1 cellular context compared by ENCODE assay signal in the genomic region with DNA sequence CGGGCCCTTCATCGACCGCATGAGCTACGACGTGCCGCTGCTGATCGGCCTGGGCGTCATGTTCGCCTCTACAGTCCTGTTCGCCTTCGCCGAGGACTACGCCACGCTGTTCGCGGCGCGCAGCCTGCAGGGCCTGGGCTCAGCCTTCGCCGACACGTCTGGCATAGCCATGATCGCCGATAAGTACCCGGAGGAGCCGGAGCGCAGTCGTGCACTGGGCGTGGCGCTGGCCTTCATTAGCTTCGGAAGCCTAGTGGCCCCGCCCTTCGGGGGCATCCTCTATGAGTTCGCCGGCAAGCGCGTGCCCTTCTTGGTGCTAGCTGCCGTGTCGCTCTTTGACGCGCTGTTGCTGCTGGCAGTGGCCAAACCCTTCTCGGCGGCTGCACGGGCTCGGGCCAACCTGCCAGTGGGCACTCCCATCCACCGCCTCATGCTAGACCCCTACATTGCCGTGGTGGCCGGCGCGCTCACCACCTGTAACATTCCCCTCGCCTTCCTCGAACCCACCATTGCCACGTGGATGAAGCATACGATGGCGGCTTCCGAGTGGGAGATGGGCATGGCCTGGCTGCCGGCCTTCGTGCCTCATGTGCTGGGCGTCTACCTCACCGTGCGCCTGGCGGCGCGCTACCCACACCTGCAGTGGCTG.
TF ChIP-seq lines count a peak whose summit lies in the region.

No MANE protein-coding gene starts in this region.

TF ChIP-seq in WTC11, 78 proteins besides CTCF, POLR2A, EP300 and RAD21 (continued from another document and continues in another):
- TF ChIP-seq, protein P1, sequence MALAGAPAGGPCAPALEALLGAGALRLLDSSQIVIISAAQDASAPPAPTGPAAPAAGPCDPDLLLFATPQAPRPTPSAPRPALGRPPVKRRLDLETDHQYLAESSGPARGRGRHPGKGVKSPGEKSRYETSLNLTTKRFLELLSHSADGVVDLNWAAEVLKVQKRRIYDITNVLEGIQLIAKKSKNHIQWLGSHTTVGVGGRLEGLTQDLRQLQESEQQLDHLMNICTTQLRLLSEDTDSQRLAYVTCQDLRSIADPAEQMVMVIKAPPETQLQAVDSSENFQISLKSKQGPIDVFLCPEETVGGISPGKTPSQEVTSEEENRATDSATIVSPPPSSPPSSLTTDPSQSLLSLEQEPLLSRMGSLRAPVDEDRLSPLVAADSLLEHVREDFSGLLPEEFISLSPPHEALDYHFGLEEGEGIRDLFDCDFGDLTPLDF (CRISPR knock-in tag; IDR thresholded peaks at IDR 0.05), result no peak
- TF ChIP-seq NR1H2 (CRISPR knock-in tag; IDR thresholded peaks at IDR 0.05) (no peak), ZNF396 (CRISPR knock-in tag; IDR thresholded peaks at IDR 0.05; ENCODE audit: borderline replicate concordance) (no peak), JUN (CRISPR knock-in tag; IDR thresholded peaks at IDR 0.05) (no peak), ATF1 (CRISPR knock-in tag; IDR thresholded peaks at IDR 0.05) (no peak), MYBL2 (CRISPR knock-in tag; IDR thresholded peaks at IDR 0.05) (0 out of 2 replicates have a peak, but pooled peaks have one; percentile 43), TEAD4 (CRISPR knock-in tag; IDR thresholded peaks at IDR 0.05) (no peak), PRRX2 (CRISPR knock-in tag; IDR thresholded peaks at IDR 0.05) (no peak), TCF7 (CRISPR knock-in tag; IDR thresholded peaks at IDR 0.05; ENCODE audit: low read depth) (no peak), SMAD3 (CRISPR knock-in tag; IDR thresholded peaks at IDR 0.05; ENCODE audit: borderline replicate concordance) (no peak), ZNF138 (CRISPR knock-in tag; conservative IDR thresholded peaks at IDR 0.05) (no peak), RORB (CRISPR knock-in tag; IDR thresholded peaks at IDR 0.05) (no peak), SMAD4 (CRISPR knock-in tag; IDR thresholded peaks at IDR 0.05) (no peak; the same call in 1 of the 2 replicates), ELF4 (CRISPR knock-in tag; IDR thresholded peaks at IDR 0.05; ENCODE audit: low read depth) (no peak), EMX1 (CRISPR knock-in tag; IDR thresholded peaks at IDR 0.05) (no peak), ETV6 (CRISPR knock-in tag; IDR thresholded peaks at IDR 0.05) (no peak), NR3C1 (CRISPR knock-in tag; conservative IDR thresholded peaks at IDR 0.05; ENCODE audit: low read depth) (0 out of 2 replicates have a peak, but pooled peaks have one; percentile 13), ZNF263 (CRISPR knock-in tag; IDR thresholded peaks at IDR 0.05; ENCODE audit: low read depth) (no peak), ZNF416 (CRISPR knock-in tag; IDR thresholded peaks at IDR 0.05) (no peak), ZNF671 (CRISPR knock-in tag; IDR thresholded peaks at IDR 0.05) (no peak), SOX15 (CRISPR knock-in tag; IDR thresholded peaks at IDR 0.05) (no peak)
- TF ChIP-seq, protein P2, sequence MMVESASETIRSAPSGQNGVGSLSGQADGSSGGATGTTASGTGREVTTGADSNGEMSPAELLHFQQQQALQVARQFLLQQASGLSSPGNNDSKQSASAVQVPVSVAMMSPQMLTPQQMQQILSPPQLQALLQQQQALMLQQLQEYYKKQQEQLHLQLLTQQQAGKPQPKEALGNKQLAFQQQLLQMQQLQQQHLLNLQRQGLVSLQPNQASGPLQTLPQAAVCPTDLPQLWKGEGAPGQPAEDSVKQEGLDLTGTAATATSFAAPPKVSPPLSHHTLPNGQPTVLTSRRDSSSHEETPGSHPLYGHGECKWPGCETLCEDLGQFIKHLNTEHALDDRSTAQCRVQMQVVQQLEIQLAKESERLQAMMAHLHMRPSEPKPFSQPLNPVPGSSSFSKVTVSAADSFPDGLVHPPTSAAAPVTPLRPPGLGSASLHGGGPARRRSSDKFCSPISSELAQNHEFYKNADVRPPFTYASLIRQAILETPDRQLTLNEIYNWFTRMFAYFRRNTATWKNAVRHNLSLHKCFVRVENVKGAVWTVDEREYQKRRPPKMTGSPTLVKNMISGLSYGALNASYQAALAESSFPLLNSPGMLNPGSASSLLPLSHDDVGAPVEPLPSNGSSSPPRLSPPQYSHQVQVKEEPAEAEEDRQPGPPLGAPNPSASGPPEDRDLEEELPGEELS (CRISPR knock-in tag; IDR thresholded peaks at IDR 0.05), result peak; percentile 24
- TF ChIP-seq, protein P3, sequence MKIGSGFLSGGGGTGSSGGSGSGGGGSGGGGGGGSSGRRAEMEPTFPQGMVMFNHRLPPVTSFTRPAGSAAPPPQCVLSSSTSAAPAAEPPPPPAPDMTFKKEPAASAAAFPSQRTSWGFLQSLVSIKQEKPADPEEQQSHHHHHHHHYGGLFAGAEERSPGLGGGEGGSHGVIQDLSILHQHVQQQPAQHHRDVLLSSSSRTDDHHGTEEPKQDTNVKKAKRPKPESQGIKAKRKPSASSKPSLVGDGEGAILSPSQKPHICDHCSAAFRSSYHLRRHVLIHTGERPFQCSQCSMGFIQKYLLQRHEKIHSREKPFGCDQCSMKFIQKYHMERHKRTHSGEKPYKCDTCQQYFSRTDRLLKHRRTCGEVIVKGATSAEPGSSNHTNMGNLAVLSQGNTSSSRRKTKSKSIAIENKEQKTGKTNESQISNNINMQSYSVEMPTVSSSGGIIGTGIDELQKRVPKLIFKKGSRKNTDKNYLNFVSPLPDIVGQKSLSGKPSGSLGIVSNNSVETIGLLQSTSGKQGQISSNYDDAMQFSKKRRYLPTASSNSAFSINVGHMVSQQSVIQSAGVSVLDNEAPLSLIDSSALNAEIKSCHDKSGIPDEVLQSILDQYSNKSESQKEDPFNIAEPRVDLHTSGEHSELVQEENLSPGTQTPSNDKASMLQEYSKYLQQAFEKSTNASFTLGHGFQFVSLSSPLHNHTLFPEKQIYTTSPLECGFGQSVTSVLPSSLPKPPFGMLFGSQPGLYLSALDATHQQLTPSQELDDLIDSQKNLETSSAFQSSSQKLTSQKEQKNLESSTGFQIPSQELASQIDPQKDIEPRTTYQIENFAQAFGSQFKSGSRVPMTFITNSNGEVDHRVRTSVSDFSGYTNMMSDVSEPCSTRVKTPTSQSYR (CRISPR knock-in tag; IDR thresholded peaks at IDR 0.05), result no peak; the same call in 1 of the 2 replicates
- TF ChIP-seq, protein P4, sequence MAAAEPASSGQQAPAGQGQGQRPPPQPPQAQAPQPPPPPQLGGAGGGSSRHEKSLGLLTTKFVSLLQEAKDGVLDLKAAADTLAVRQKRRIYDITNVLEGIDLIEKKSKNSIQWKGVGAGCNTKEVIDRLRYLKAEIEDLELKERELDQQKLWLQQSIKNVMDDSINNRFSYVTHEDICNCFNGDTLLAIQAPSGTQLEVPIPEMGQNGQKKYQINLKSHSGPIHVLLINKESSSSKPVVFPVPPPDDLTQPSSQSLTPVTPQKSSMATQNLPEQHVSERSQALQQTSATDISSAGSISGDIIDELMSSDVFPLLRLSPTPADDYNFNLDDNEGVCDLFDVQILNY (CRISPR knock-in tag; IDR thresholded peaks at IDR 0.05), result no peak
- TF ChIP-seq, protein P5, sequence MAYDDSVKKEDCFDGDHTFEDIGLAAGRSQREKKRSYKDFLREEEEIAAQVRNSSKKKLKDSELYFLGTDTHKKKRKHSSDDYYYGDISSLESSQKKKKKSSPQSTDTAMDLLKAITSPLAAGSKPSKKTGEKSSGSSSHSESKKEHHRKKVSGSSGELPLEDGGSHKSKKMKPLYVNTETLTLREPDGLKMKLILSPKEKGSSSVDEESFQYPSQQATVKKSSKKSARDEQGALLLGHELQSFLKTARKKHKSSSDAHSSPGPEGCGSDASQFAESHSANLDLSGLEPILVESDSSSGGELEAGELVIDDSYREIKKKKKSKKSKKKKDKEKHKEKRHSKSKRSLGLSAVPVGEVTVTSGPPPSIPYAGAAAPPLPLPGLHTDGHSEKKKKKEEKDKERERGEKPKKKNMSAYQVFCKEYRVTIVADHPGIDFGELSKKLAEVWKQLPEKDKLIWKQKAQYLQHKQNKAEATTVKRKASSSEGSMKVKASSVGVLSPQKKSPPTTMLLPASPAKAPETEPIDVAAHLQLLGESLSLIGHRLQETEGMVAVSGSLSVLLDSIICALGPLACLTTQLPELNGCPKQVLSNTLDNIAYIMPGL (CRISPR knock-in tag; IDR thresholded peaks at IDR 0.05), result no peak
- TF ChIP-seq, protein P6, sequence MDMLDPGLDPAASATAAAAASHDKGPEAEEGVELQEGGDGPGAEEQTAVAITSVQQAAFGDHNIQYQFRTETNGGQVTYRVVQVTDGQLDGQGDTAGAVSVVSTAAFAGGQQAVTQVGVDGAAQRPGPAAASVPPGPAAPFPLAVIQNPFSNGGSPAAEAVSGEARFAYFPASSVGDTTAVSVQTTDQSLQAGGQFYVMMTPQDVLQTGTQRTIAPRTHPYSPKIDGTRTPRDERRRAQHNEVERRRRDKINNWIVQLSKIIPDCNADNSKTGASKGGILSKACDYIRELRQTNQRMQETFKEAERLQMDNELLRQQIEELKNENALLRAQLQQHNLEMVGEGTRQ (CRISPR knock-in tag; IDR thresholded peaks at IDR 0.05), result no peak
- TF ChIP-seq, protein P7, sequence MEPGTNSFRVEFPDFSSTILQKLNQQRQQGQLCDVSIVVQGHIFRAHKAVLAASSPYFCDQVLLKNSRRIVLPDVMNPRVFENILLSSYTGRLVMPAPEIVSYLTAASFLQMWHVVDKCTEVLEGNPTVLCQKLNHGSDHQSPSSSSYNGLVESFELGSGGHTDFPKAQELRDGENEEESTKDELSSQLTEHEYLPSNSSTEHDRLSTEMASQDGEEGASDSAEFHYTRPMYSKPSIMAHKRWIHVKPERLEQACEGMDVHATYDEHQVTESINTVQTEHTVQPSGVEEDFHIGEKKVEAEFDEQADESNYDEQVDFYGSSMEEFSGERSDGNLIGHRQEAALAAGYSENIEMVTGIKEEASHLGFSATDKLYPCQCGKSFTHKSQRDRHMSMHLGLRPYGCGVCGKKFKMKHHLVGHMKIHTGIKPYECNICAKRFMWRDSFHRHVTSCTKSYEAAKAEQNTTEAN (CRISPR knock-in tag; IDR thresholded peaks at IDR 0.05), result no peak
- TF ChIP-seq, protein P8, sequence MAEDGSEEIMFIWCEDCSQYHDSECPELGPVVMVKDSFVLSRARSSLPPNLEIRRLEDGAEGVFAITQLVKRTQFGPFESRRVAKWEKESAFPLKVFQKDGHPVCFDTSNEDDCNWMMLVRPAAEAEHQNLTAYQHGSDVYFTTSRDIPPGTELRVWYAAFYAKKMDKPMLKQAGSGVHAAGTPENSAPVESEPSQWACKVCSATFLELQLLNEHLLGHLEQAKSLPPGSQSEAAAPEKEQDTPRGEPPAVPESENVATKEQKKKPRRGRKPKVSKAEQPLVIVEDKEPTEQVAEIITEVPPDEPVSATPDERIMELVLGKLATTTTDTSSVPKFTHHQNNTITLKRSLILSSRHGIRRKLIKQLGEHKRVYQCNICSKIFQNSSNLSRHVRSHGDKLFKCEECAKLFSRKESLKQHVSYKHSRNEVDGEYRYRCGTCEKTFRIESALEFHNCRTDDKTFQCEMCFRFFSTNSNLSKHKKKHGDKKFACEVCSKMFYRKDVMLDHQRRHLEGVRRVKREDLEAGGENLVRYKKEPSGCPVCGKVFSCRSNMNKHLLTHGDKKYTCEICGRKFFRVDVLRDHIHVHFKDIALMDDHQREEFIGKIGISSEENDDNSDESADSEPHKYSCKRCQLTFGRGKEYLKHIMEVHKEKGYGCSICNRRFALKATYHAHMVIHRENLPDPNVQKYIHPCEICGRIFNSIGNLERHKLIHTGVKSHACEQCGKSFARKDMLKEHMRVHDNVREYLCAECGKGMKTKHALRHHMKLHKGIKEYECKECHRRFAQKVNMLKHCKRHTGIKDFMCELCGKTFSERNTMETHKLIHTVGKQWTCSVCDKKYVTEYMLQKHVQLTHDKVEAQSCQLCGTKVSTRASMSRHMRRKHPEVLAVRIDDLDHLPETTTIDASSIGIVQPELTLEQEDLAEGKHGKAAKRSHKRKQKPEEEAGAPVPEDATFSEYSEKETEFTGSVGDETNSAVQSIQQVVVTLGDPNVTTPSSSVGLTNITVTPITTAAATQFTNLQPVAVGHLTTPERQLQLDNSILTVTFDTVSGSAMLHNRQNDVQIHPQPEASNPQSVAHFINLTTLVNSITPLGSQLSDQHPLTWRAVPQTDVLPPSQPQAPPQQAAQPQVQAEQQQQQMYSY (CRISPR knock-in tag; IDR thresholded peaks at IDR 0.05), result no peak
- TF ChIP-seq, protein P9, sequence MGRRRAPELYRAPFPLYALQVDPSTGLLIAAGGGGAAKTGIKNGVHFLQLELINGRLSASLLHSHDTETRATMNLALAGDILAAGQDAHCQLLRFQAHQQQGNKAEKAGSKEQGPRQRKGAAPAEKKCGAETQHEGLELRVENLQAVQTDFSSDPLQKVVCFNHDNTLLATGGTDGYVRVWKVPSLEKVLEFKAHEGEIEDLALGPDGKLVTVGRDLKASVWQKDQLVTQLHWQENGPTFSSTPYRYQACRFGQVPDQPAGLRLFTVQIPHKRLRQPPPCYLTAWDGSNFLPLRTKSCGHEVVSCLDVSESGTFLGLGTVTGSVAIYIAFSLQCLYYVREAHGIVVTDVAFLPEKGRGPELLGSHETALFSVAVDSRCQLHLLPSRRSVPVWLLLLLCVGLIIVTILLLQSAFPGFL (CRISPR knock-in tag; IDR thresholded peaks at IDR 0.05; ENCODE audit: borderline replicate concordance), result no peak
- TF ChIP-seq, protein P10, sequence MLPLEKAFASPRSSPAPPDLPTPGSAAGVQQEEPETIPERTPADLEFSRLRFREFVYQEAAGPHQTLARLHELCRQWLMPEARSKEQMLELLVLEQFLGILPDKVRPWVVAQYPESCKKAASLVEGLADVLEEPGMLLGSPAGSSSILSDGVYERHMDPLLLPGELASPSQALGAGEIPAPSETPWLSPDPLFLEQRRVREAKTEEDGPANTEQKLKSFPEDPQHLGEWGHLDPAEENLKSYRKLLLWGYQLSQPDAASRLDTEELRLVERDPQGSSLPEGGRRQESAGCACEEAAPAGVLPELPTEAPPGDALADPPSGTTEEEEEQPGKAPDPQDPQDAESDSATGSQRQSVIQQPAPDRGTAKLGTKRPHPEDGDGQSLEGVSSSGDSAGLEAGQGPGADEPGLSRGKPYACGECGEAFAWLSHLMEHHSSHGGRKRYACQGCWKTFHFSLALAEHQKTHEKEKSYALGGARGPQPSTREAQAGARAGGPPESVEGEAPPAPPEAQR (CRISPR knock-in tag; IDR thresholded peaks at IDR 0.05), result no peak
- TF ChIP-seq, protein P11, sequence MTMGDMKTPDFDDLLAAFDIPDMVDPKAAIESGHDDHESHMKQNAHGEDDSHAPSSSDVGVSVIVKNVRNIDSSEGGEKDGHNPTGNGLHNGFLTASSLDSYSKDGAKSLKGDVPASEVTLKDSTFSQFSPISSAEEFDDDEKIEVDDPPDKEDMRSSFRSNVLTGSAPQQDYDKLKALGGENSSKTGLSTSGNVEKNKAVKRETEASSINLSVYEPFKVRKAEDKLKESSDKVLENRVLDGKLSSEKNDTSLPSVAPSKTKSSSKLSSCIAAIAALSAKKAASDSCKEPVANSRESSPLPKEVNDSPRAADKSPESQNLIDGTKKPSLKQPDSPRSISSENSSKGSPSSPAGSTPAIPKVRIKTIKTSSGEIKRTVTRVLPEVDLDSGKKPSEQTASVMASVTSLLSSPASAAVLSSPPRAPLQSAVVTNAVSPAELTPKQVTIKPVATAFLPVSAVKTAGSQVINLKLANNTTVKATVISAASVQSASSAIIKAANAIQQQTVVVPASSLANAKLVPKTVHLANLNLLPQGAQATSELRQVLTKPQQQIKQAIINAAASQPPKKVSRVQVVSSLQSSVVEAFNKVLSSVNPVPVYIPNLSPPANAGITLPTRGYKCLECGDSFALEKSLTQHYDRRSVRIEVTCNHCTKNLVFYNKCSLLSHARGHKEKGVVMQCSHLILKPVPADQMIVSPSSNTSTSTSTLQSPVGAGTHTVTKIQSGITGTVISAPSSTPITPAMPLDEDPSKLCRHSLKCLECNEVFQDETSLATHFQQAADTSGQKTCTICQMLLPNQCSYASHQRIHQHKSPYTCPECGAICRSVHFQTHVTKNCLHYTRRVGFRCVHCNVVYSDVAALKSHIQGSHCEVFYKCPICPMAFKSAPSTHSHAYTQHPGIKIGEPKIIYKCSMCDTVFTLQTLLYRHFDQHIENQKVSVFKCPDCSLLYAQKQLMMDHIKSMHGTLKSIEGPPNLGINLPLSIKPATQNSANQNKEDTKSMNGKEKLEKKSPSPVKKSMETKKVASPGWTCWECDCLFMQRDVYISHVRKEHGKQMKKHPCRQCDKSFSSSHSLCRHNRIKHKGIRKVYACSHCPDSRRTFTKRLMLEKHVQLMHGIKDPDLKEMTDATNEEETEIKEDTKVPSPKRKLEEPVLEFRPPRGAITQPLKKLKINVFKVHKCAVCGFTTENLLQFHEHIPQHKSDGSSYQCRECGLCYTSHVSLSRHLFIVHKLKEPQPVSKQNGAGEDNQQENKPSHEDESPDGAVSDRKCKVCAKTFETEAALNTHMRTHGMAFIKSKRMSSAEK (CRISPR knock-in tag; IDR thresholded peaks at IDR 0.05; ENCODE audit: borderline replicate concordance), result no peak
